ENCODE assay signal across 8 cellular contexts in the genomic region with DNA sequence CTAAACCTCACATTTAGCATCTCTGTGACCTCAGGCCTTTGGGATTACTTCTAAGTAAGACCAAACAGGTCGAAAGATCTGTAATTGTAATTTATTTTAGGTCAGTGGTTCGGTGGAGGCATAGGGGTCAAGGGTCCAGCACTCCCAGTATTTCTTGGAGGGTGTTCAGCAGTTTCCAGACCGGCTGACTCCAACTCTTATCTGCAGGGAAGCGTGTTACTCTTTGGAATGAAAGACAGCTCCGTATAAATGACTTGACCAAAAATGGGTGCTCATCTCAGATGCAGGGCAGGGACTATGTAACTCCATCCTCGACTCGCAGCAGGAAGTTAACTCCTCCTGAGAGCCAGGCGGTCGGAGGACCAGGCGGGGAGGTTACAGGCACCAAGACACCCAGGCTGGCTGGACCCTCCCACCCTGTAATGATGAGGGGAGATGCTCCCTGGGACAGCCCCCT. TPM values are rescaled to one million over a fixed set of nuclear protein-coding genes. Genes with fewer than 3 reads are reported as not detected.
A peak's percentile ranks its signal among the peaks of the same experiment; 100 is the strongest.
DNase-seq lines count a peak whose midpoint lies in the region; ATAC-seq and TF ChIP-seq lines count a peak whose summit lies in the region.

No MANE protein-coding gene starts in this region.

- H3K9ac ChIP-seq in mammary epithelial cell (ENCODE audit: insufficient read depth, low read length) (peak overlapping the region; percentile 35), mucosa of stomach (ENCODE audit: low read length) (peak overlapping the region; percentile 58)

- CTCF ChIA-PET in AG04449 (lab: Yijun Ruan, JAX) (interaction anchor here (1.2 to 4.5 kb wide), 6 partner anchors 11 to 574 kb away, joined by 3 to 51 read pairs (median 4); no protein-coding TSS in a partner anchor), mammary epithelial cell (lab: Charles Lee; ENCODE audit: low non-redundant PET) (no interaction called here)

- peak overlapping the region; percentile 94 for H3K4me3 ChIP-seq in AG04449 (ENCODE audit: low read depth, low read length)
- H3K4me3 ChIP-seq in mammary epithelial cell (replicated peaks in 1 of 3; ENCODE audit: insufficient read depth in 1 of 3, low read depth in 2 of 3, low read length in 3 of 3): peak overlapping the region; percentile 91 to 98 (median 94)
- H3K4me3 ChIP-seq in mucosa of stomach (ENCODE audit: low read length): peak overlapping the region; percentile 96

- H3K9me3 ChIP-seq in mammary epithelial cell (replicated peaks; ENCODE audit: insufficient read depth, low read length): no peaks in the 10 kb centered on the region
- H3K9me3 ChIP-seq in mucosa of stomach (ENCODE audit: control insufficient read depth, low read length): no peaks in the 10 kb centered on the region

- WGBS in mammary epithelial cell (ENCODE audit: low coverage, missing lambda C conversion rate): 9% methylated on average over 6 of the region's 10 CpGs

- DNase-seq in AG04449 (ENCODE audit: low read depth, low spot score) (no peak), HPDE6-E6E7 (ENCODE audit: extremely low spot score) (peak; percentile 49), mammary epithelial cell (no peak), SK-N-DZ (ENCODE audit: low spot score) (no peak), COLO668 (lab: John Stamatoyannopoulos, UW; ENCODE audit: unreplicated experiment) (no peak)

- no peaks in the 10 kb centered on the region for H4K20me1 ChIP-seq in mammary epithelial cell (ENCODE audit: insufficient read depth, low read length)

- in situ Hi-C loops in mammary epithelial cell (cut with MboI; ENCODE audit: low sequenced_read_pairs in 2 of 2): no loop called here

- H2AFZ ChIP-seq in mammary epithelial cell (ENCODE audit: low read depth, low read length): peak overlapping the region; percentile 88

- no peaks in the 10 kb centered on the region for H3K27me3 ChIP-seq in mammary epithelial cell (ENCODE audit: insufficient read depth, low read length)
- no peaks in the 10 kb centered on the region for H3K27me3 ChIP-seq in mucosa of stomach (ENCODE audit: control insufficient read depth, insufficient read depth, low read length)

- H3K4me1 ChIP-seq in mammary epithelial cell (ENCODE audit: insufficient read depth, low read length) (peaks cover 8% of the 10 kb centered on the region), mucosa of stomach (ENCODE audit: control insufficient read depth, insufficient read depth, low read length) (peaks cover 14% of the 10 kb centered on the region)

- BruUV-seq in mammary epithelial cell (replicated peaks; lab: Mats Ljungman, UMichigan): no TSS peak

- H3K4me2 ChIP-seq in mammary epithelial cell (ENCODE audit: insufficient read depth, low read depth, low read length): peak overlapping the region; percentile 70

- no peaks in the 10 kb centered on the region for H3K36me3 ChIP-seq in mammary epithelial cell (ENCODE audit: insufficient read depth, low read length)
- no peaks in the 10 kb centered on the region for H3K36me3 ChIP-seq in mucosa of stomach (ENCODE audit: control insufficient read depth, insufficient read depth, low read length)

- intact Hi-C loops in mammary epithelial cell (cut with micrococcal nuclease): no loop called here

- peaks cover 42% of the 10 kb centered on the region for H3K79me2 ChIP-seq in mammary epithelial cell (ENCODE audit: insufficient read depth, low read length)

- dilution Hi-C loops in mammary epithelial cell (cut with HindIII; ENCODE audit: low sequenced_read_pairs): no loop called here

- POLR2A ChIA-PET in AG04449 (lab: Yijun Ruan, JAX): no interaction called here

- no peak for ATAC-seq in HG03095 (IDR thresholded peaks at IDR 0.05; ENCODE audit: unreplicated experiment)
- ATAC-seq in HG03135 (IDR thresholded peaks at IDR 0.05; ENCODE audit: unreplicated experiment): no peak

- peak overlapping the region; percentile 9 for H3K27ac ChIP-seq in mammary epithelial cell (ENCODE audit: insufficient read depth, low read depth, low read length)

- no peak for TF ChIP-seq CTCF in AG04449 (IDR thresholded peaks at IDR 0.05; ENCODE audit: insufficient read depth, low read length, missing control alignments)
- TF ChIP-seq CTCF in mammary epithelial cell (conservative IDR thresholded peaks at IDR 0.05 in 1 of 2, IDR thresholded peaks at IDR 0.05 in 1 of 2; ENCODE audit: extremely low read depth in 1 of 2, insufficient read depth in 1 of 2, low read depth in 1 of 2, low read length in 2 of 2): no peak

RNA-seq across cellular contexts. Expression of a gene that starts 0.6 kb away (rescaled TPM):
- 10 to 100 TPM; 37.0 to 70.0 TPM for total RNA-seq in mammary epithelial cell
- 9.5 TPM for polyA plus RNA-seq in mammary epithelial cell
- 15.4 TPM for polyA minus RNA-seq in mammary epithelial cell
- 16.1 and 24.3 TPM in 2 replicates for polyA plus RNA-seq in SK-N-DZ (2014; cell fraction: cytosol; rRNA removed)
- polyA plus RNA-seq in SK-N-DZ (2014; cell fraction: nucleus; rRNA removed): 79.3 and 102 TPM in 2 replicates
